In the genomic region with DNA sequence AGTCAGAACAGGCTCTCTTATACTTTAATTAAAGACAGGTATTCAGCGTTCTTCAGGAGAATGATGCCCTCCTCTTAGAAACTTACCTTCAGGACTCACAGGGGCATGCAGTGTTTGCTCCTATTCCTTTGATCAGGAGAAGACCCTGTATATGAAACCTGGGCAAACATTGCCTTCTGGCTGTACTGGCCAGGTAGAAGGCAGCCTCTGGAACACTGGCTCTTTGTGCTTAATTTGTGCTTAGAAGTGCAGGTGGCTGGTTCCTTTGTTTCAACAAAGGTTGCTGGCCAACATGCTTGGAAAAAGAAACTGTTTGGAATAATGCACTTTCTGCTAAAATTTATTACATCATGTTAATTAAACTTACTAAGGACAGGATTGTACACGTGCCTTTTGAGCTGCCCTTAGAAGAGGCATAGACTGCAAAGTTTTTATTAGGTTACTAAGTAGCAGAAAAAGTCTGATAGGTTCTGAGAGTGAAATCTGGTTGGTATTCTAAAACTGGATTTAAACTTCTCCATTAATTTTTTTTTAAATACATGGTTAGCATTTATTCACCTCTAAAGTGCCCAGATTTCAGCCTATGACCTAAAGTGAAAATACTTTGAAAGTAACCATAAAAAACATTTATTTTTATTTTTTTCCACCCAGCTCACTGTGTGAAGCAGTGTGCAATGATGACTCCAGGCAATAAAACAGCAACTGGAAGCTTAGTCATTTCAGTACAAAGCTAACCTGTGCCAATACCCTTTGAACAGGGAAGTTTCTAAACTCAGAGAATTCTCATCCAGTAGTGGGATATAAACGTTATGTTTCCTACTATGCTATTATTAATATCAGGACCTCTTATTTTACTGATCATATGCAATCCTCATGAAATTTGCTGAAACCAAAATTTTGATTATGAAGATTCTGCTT, we compare ENCODE assay signal across 10 cellular contexts. TPM values are rescaled to one million over a fixed set of nuclear protein-coding genes. Genes with fewer than 3 reads are reported as not detected.
DNase-seq lines count a peak whose midpoint lies in the region; ATAC-seq, FAIRE-seq and TF ChIP-seq lines count a peak whose summit lies in the region.
"Had no signal": no experiment of that assay in that cellular context is flagged by ENCODE, and none has a peak within 500 bp of the region (broad histone marks: within the 10 kb centered on the region; RNA-seq: fewer than 3 reads in every experiment).

No MANE protein-coding gene starts in this region.

- TF ChIP-seq EP300 in HepG2 (IDR thresholded peaks at IDR 0.05; ENCODE audit: low read depth in 2 of 2, low read length in 2 of 2) (peak in 1 of 2 experiments; percentile 67; a peak in 1 of 4 replicates), HepG2 (CRISPR knock-in tag; IDR thresholded peaks at IDR 0.05; ENCODE audit: borderline replicate concordance) (no peak; the same call in 1 of the 2 replicates)

- in situ Hi-C loops in HepG2 (cut with HindIII; ENCODE audit: extremely low pct_ligation_motif_present, low pct_unique_long_range_greater_than_20kb) = no loop called here

- H3F3A ChIP-seq in DOHH2 (ENCODE audit: control insufficient read depth, insufficient read depth) = peaks cover 61% of the 10 kb centered on the region

- WGBS in HepG2 (ENCODE audit: low lambda C conversion rate) = 9% methylated on average over 3 of the region's 3 CpGs

- H3K27ac ChIP-seq in DOHH2 (ENCODE audit: low read depth, low read length) = peak overlapping the region; percentile 98
- H3K27ac ChIP-seq in RWPE2 (ENCODE audit: poor library complexity, severe bottlenecking) = peak overlapping the region; percentile 45
- H3K27ac ChIP-seq in HepG2 (ENCODE audit: extremely low read length, insufficient read depth, low read length) = peak overlapping the region; percentile 52
- H3K27ac ChIP-seq: neutrophil had no signal

- H4K20me1 ChIP-seq in DOHH2 (ENCODE audit: control insufficient read depth, insufficient read depth, low read depth, low read length) (no peaks in the 10 kb centered on the region), HepG2 (ENCODE audit: insufficient read depth, low read length) (no peaks in the 10 kb centered on the region)

- CTCF ChIA-PET in HepG2 (lab: Yijun Ruan, JAX; ENCODE audit: low intra/inter-chr PET ratio, low total read pairs) = no interaction called here
- CTCF ChIA-PET in T-cell (lab: Charles Lee) = no interaction called here

- POLR2A ChIA-PET in HepG2 (lab: Yijun Ruan, JAX) = interaction anchor here (1.1 to 1.8 kb wide), 2 partner anchors 10 kb away, joined by 3 to 8 read pairs; no protein-coding TSS in a partner anchor
- POLR2A ChIA-PET in T-cell (lab: Charles Lee) = no interaction called here

- DNase-seq in RWPE2 (ENCODE audit: low spot score) (no peak), HepG2 (ENCODE audit: low spot score) (peak; percentile 81), T-cell (no peak), nucleus accumbens (lab: John Stamatoyannopoulos, UW) (no peak), cerebellum (ENCODE audit: low spot score) (no peak)
- DNase-seq: CD4-positive, CD25-positive, alpha-beta regulatory T cell had no signal

- H3K4me2 ChIP-seq in DOHH2 (ENCODE audit: low read length) = peak overlapping the region; percentile 89
- peak overlapping the region; percentile 22 for H3K4me2 ChIP-seq in HepG2 (ENCODE audit: low read depth, low read length)

- intact Hi-C loops in HepG2 (cut with micrococcal nuclease; ENCODE audit: unreplicated experiment) = loop anchor here (1.0 kb wide), 1 partner anchor 10 kb away; no protein-coding TSS in a partner anchor

- no peaks in the 10 kb centered on the region for H3K36me3 Mint-ChIP-seq in T-cell
- H3K36me3 Mint-ChIP-seq: CD4-positive, CD25-positive, alpha-beta regulatory T cell had no signal

- ATAC-seq in HG03457 (IDR thresholded peaks at IDR 0.05; ENCODE audit: unreplicated experiment) (peak; percentile 28), RWPE2 (ENCODE audit: low read depth) (peak; percentile 90), HepG2 (peak; percentile 81), T-cell (replicated peaks in 1 of 4) (no peak), GM21360 (IDR thresholded peaks at IDR 0.05; ENCODE audit: unreplicated experiment) (no peak)

- H3K36me3 ChIP-seq in DOHH2 (ENCODE audit: control insufficient read depth, low read length) = peaks cover 90% of the 10 kb centered on the region
- no peaks in the 10 kb centered on the region for H3K36me3 ChIP-seq in RWPE2 (ENCODE audit: low read depth)
- H3K36me3 ChIP-seq in HepG2 (replicated peaks in 1 of 2; ENCODE audit: control insufficient read depth in 1 of 2, insufficient read depth in 2 of 2, low read length in 2 of 2) = no peaks in the 10 kb centered on the region
- H3K36me3 ChIP-seq: neutrophil had no signal

- H3K4me3 ChIP-seq in DOHH2 (ENCODE audit: low read length) (peak overlapping the region; percentile 55), RWPE2 (ENCODE audit: severe bottlenecking) (no peak overlapping the region), HepG2 (replicated peaks in 1 of 3; ENCODE audit: insufficient read depth in 1 of 3, low read depth in 2 of 3, low read length in 3 of 3) (no peak overlapping the region)

- peaks cover 4% of the 10 kb centered on the region in 2 donors for H3K27me3 Mint-ChIP-seq in T-cell
- H3K27me3 Mint-ChIP-seq: CD4-positive, CD25-positive, alpha-beta regulatory T cell had no signal

- H3K27ac Mint-ChIP-seq in T-cell = no peak overlapping the region
- H3K27ac Mint-ChIP-seq: CD4-positive, CD25-positive, alpha-beta regulatory T cell had no signal

- peaks cover 19 to 20% (median 20%) of the 10 kb centered on the region in 3 donors for H3K4me1 Mint-ChIP-seq in T-cell

- no peak for TF ChIP-seq POLR2A in HepG2 (IDR thresholded peaks at IDR 0.05; ENCODE audit: insufficient read depth in 1 of 2, low read depth in 2 of 2, low read length in 2 of 2)

- no peak for TF ChIP-seq RAD21 in HepG2 (CRISPR knock-in tag; IDR thresholded peaks at IDR 0.05)

- FAIRE-seq in HepG2 (lab: Jason Lieb, UNC) = peak; percentile 18

- H3K9me2 ChIP-seq in DOHH2 (replicated peaks; ENCODE audit: control insufficient read depth, low read length) = no peaks in the 10 kb centered on the region

- H3K4me1 ChIP-seq in DOHH2 (ENCODE audit: control insufficient read depth, low read length) (peaks cover 98% of the 10 kb centered on the region), RWPE2 (ENCODE audit: insufficient read depth, poor library complexity, severe bottlenecking) (peaks cover 53% of the 10 kb centered on the region), HepG2 (ENCODE audit: insufficient read depth, low read length) (peaks cover 71% of the 10 kb centered on the region)

- H3K27me3 ChIP-seq in DOHH2 (ENCODE audit: control insufficient read depth, low read length) (no peaks in the 10 kb centered on the region), RWPE2 (ENCODE audit: insufficient read depth, poor library complexity, severe bottlenecking) (no peaks in the 10 kb centered on the region), HepG2 (ENCODE audit: control insufficient read depth in 1 of 2, insufficient read depth in 2 of 2, low read length in 2 of 2) (no peaks in the 10 kb centered on the region)

- BruUV-seq in HepG2 (replicated peaks; lab: Mats Ljungman, UMichigan) = TSS peak; percentile 77

- H3K4me3 Mint-ChIP-seq in T-cell = no peak overlapping the region
- H3K4me3 Mint-ChIP-seq: CD4-positive, CD25-positive, alpha-beta regulatory T cell had no signal

- H3K9me3 Mint-ChIP-seq in T-cell = no peaks in the 10 kb centered on the region

- H3K79me2 ChIP-seq in DOHH2 (ENCODE audit: control insufficient read depth, low read length) (peaks cover 64% of the 10 kb centered on the region), HepG2 (ENCODE audit: insufficient read depth, low read length) (no peaks in the 10 kb centered on the region)

- TF ChIP-seq CTCF in DOHH2 (IDR thresholded peaks at IDR 0.05; ENCODE audit: low read depth, low read length, poor library complexity, severe bottlenecking) (no peak), RWPE2 (IDR thresholded peaks at IDR 0.05; ENCODE audit: poor library complexity, severe bottlenecking) (no peak), HepG2 (CRISPR knock-in tag; IDR thresholded peaks at IDR 0.05) (no peak)

- no peaks in the 10 kb centered on the region for H3K9me3 ChIP-seq in DOHH2 (ENCODE audit: control insufficient read depth, insufficient read depth, low read length)
- H3K9me3 ChIP-seq in RWPE2 (ENCODE audit: severe bottlenecking) = no peaks in the 10 kb centered on the region
- H3K9me3 ChIP-seq in HepG2 (ENCODE audit: low read length) = no peaks in the 10 kb centered on the region
- H3K9me3 ChIP-seq: neutrophil had no signal

- no peak overlapping the region for H2AFZ ChIP-seq in HepG2 (ENCODE audit: low read length)

- no peak overlapping the region for H3K9ac ChIP-seq in HepG2 (ENCODE audit: insufficient read depth, low read depth, low read length)

TF ChIP-seq in HepG2, 621 proteins besides CTCF, POLR2A, EP300 and RAD21 (continues in another document):
- peak; percentile 61; the same call in 1 of the 2 replicates for TF ChIP-seq ZNF121 (CRISPR knock-in tag; IDR thresholded peaks at IDR 0.05)

RNA-seq across cellular contexts. Expression of gene RASSF6, which starts 11.3 kb away (rescaled TPM):
- 0.11 and 0.42 TPM in 2 replicates for total RNA-seq in HepG2 (2016; rRNA removed; fragmentation: Illumina TruSeq; extraction: Trizol)
- not detected in 2 replicates for total RNA-seq in HepG2 (2016; cell fraction: cytosol; rRNA removed; fragmentation: Illumina TruSeq; extraction: Trizol; ENCODE audit: low read depth)
- total RNA-seq in HepG2 (2016; cell fraction: insoluble cytoplasmic fraction; rRNA removed; fragmentation: Illumina TruSeq; extraction: Trizol) = 0.13 and 0.24 TPM in 2 replicates
- 0.06 TPM in 1 of 2 replicates, not detected in the other for total RNA-seq in HepG2 (2016; cell fraction: membrane; rRNA removed; fragmentation: Illumina TruSeq; extraction: Trizol)
- total RNA-seq in HepG2 (2016; cell fraction: nucleus; rRNA removed; fragmentation: Illumina TruSeq; extraction: Trizol) = 0.09 and 0.25 TPM in 2 replicates
- polyA plus RNA-seq in HepG2 (2011; rRNA removed) = 0.03 and 0.04 TPM in 2 replicates
- 0.01 and 0.03 TPM in 2 replicates for polyA plus RNA-seq in HepG2 (2011; cell fraction: cytosol; rRNA removed)
- polyA plus RNA-seq in HepG2 (2011; cell fraction: nucleus; rRNA removed) = 0.03 and 0.06 TPM in 2 replicates
- polyA plus RNA-seq in HepG2 (2012) = 0.03 TPM in 1 of 2 replicates, not detected in the other
- polyA plus RNA-seq in HepG2 (2016; cell fraction: cytosol; fragmentation: Illumina TruSeq; extraction: Trizol; ENCODE audit: low read depth) = 0.25 TPM in 1 of 2 replicates, not detected in the other
- polyA plus RNA-seq in HepG2 (2016; cell fraction: insoluble cytoplasmic fraction; fragmentation: Illumina TruSeq; extraction: Trizol; ENCODE audit: low read depth) = 0.23 and 0.33 TPM in 2 replicates
- 0.05 and 0.12 TPM in 2 replicates for polyA plus RNA-seq in HepG2 (2016; cell fraction: membrane; fragmentation: Illumina TruSeq; extraction: Trizol; ENCODE audit: low read depth)
- 0.25 and 0.49 TPM in 2 replicates for polyA plus RNA-seq in HepG2 (2016; cell fraction: nucleus; fragmentation: Illumina TruSeq; extraction: Trizol; ENCODE audit: insufficient read depth, low read depth)
- polyA minus RNA-seq in HepG2 (2011; rRNA and poly(A)+ RNA removed; ENCODE audit: low replicate concordance) = 0.07 and 0.10 TPM in 2 replicates
- polyA minus RNA-seq in HepG2 (2011; cell fraction: cytosol; rRNA and poly(A)+ RNA removed) = not detected in 2 replicates
- polyA minus RNA-seq in HepG2 (2011; cell fraction: nucleus; rRNA and poly(A)+ RNA removed) = 0.26 TPM in 1 of 2 replicates, not detected in the other
- 1 to 10 TPM in 1 of 5 donors, under 1 TPM in 4; 0.25 to 1.1 (median 0.47) TPM for total RNA-seq in T-cell
- total RNA-seq in cerebellum = 0.09 TPM
- total RNA-seq: CD4-positive, CD25-positive, alpha-beta regulatory T cell had no signal

Comparison
In these comparisons a context has a peak if more than half of its experiments do, and no peak if none do; other contexts are left out.
1. H3K27ac ChIP-seq: peak in every context shown above with its lines; median percentile 98 in DOHH2; 52 in HepG2; 45 in RWPE2.
2. ATAC-seq: peak in HG03457 (single experiment), RWPE2 (single experiment) and HepG2 (single experiment); none in T-cell (0 of 4) and GM21360 (single experiment).